In genomic region chr14:54637270-54637669, GRCh38 we compare ENCODE assay signal across 27 cellular contexts.
DNase-seq lines count a peak whose midpoint lies in the region; ATAC-seq, FAIRE-seq and TF ChIP-seq lines count a peak whose summit lies in the region.
"Had no signal": no experiment of that assay in that cellular context is flagged by ENCODE, and none has a peak within 500 bp of the region (broad histone marks: within the 10 kb centered on the region; RNA-seq: fewer than 3 reads in every experiment).

No MANE protein-coding gene starts in this region.

- no peaks in the 10 kb centered on the region for H3K79me2 ChIP-seq in K562 (ENCODE audit: control insufficient read depth, insufficient read depth, low read length)
- H3K79me2 ChIP-seq in neural progenitor cell (ENCODE audit: low read depth) = no peaks in the 10 kb centered on the region

- no peak overlapping the region for H3K4me3 Mint-ChIP-seq in nephron
- H3K4me3 Mint-ChIP-seq in neural progenitor cell = no peak overlapping the region
- H3K4me3 Mint-ChIP-seq: activated CD8-positive, alpha-beta T cell treated with anti-CD3 and anti-CD28 coated beads, Interleukin-2, amount 10 ng/mL, durations not matched to agents 7 days and 5 days; activated naive CD8-positive, alpha-beta T cell treated with anti-CD3 and anti-CD28 coated beads, Interleukin-2, amount 50 U/mL, for 24 hours had no signal

- H3F3A ChIP-seq in neural progenitor cell (ENCODE audit: low read depth) = no peaks in the 10 kb centered on the region

- H3K4me1 ChIP-seq in A549 (peaks cover 16% of the 10 kb centered on the region), K562 (replicated peaks in 1 of 2; ENCODE audit: control insufficient read depth in 2 of 2, insufficient read depth in 2 of 2, low read length in 2 of 2) (no peaks in the 10 kb centered on the region), neural progenitor cell (peaks cover 10% of the 10 kb centered on the region)
- H3K4me1 ChIP-seq: BLaER1, prostate gland, upper lobe of right lung had no signal

- H3K36me3 ChIP-seq in K562 (ENCODE audit: control insufficient read depth, insufficient read depth, low read length) (no peaks in the 10 kb centered on the region; the same call in 2 of the 3 replicates), neural progenitor cell (no peaks in the 10 kb centered on the region)
- H3K36me3 ChIP-seq: esophagus squamous epithelium, neutrophil, prostate gland, upper lobe of right lung had no signal

- TF ChIP-seq EP300 in A549 (IDR thresholded peaks at IDR 0.05) = no peak
- TF ChIP-seq EP300 in Ishikawa (IDR thresholded peaks at IDR 0.05; ENCODE audit: borderline replicate concordance) = no peak
- no peak for TF ChIP-seq EP300 in K562 (IDR thresholded peaks at IDR 0.05; ENCODE audit: low read length)

- no peak overlapping the region for H3K9ac ChIP-seq in K562 (ENCODE audit: insufficient read depth in 1 of 2, low read depth in 2 of 2, low read length in 2 of 2)
- no peak overlapping the region for H3K9ac ChIP-seq in neural progenitor cell
- H3K9ac ChIP-seq: BLaER1 had no signal

- H4K20me1 ChIP-seq in K562 (replicated peaks; ENCODE audit: control insufficient read depth, insufficient read depth, low read length) (no peaks in the 10 kb centered on the region), neural progenitor cell (ENCODE audit: low read depth) (no peaks in the 10 kb centered on the region)

- H3K9me3 ChIP-seq in A549 (no peaks in the 10 kb centered on the region), K562 (replicated peaks; ENCODE audit: control insufficient read depth, insufficient read depth, low read depth, low read length) (no peaks in the 10 kb centered on the region), neural progenitor cell (ENCODE audit: low read depth) (no peaks in the 10 kb centered on the region)
- H3K9me3 ChIP-seq: esophagus squamous epithelium, neutrophil, prostate gland, upper lobe of right lung had no signal

- POLR2A ChIA-PET in A549 (lab: Yijun Ruan, JAX) (interaction anchor here (1.4 kb wide), 1 partner anchor 15 kb away, joined by 3 read pairs; no protein-coding TSS in a partner anchor), K562 (lab: Yijun Ruan, JAX) (interaction anchor here (0.5 kb wide), 1 partner anchor 10 kb away, joined by 3 read pairs; no protein-coding TSS in a partner anchor)

- 86% methylated on average over 6 of the region's 6 CpGs for WGBS in A549 (ENCODE audit: missing lambda C conversion rate)
- 55% methylated on average over 3 of the region's 6 CpGs for WGBS in K562 (ENCODE audit: insufficient coverage, low coverage, missing lambda C conversion rate)

- peak in 1 of 2 experiments; percentile 36; a peak in 3 of 6 replicates for ATAC-seq in A549
- no peak for ATAC-seq in K562
- ATAC-seq: activated CD8-positive, alpha-beta T cell treated with anti-CD3 and anti-CD28 coated beads, Interleukin-2, amount 10 ng/mL, durations not matched to agents 7 days and 5 days; activated naive CD8-positive, alpha-beta T cell treated with anti-CD3 and anti-CD28 coated beads, Interleukin-2, amount 50 U/mL, for 24 hours; upper lobe of right lung had no signal

- H3K9me1 ChIP-seq in K562 (ENCODE audit: control insufficient read depth, insufficient read depth, low read length) = peaks cover 3% of the 10 kb centered on the region

- TF ChIP-seq CTCF in A549 (IDR thresholded peaks at IDR 0.05) (no peak), K562 (IDR thresholded peaks at IDR 0.05 in 2 of 3, conservative IDR thresholded peaks at IDR 0.05 in 1 of 3; ENCODE audit: insufficient read depth in 2 of 3, low read depth in 1 of 3, low read length in 3 of 3) (no peak), nephron (IDR thresholded peaks at IDR 0.05; ENCODE audit: unreplicated experiment in 3 of 3) (no peak), neural progenitor cell (IDR thresholded peaks at IDR 0.05) (no peak)

- CTCF ChIA-PET in A549 (lab: Yijun Ruan, JAX) (interaction anchor here (1.2 to 1.4 kb wide), 4 partner anchors 9 to 73 kb away, joined by 3 to 6 read pairs (median 4); no protein-coding TSS in a partner anchor), K562 (lab: Yijun Ruan, JAX; ENCODE audit: low intra/inter-chr PET ratio) (no interaction called here)

- H3K27me3 Mint-ChIP-seq in nephron (ENCODE audit: low read depth) (no peaks in the 10 kb centered on the region), neural progenitor cell (ENCODE audit: insufficient read depth, low read depth) (no peaks in the 10 kb centered on the region)
- H3K27me3 Mint-ChIP-seq: activated naive CD8-positive, alpha-beta T cell treated with anti-CD3 and anti-CD28 coated beads, Interleukin-2, amount 50 U/mL, for 24 hours had no signal

- H3K27me3 ChIP-seq in K562 (ENCODE audit: control insufficient read depth in 2 of 2, insufficient read depth in 2 of 2, low read length in 2 of 2) (no peaks in the 10 kb centered on the region), neural progenitor cell (no peaks in the 10 kb centered on the region)
- H3K27me3 ChIP-seq: BLaER1, esophagus squamous epithelium, neutrophil, upper lobe of right lung had no signal

- H3K9me3 Mint-ChIP-seq in nephron (peaks cover 3% of the 10 kb centered on the region), neural progenitor cell (no peaks in the 10 kb centered on the region)

- H3K27ac Mint-ChIP-seq in nephron (peak overlapping the region; percentile 36 to 70 (median 52)), neural progenitor cell (no peak overlapping the region)
- H3K27ac Mint-ChIP-seq: activated CD8-positive, alpha-beta T cell treated with anti-CD3 and anti-CD28 coated beads, Interleukin-2, amount 10 ng/mL, durations not matched to agents 7 days and 5 days; activated naive CD8-positive, alpha-beta T cell treated with anti-CD3 and anti-CD28 coated beads, Interleukin-2, amount 50 U/mL, for 24 hours had no signal

- FAIRE-seq in A549 (lab: Jason Lieb, UNC) (no peak), K562 (lab: Jason Lieb, UNC) (no peak), frontal cortex (lab: Jason Lieb, UNC) (no peak)
- FAIRE-seq: GM12892, kidney had no signal

- H3K4me3 ChIP-seq in A549 (no peak overlapping the region), K562 (no peak overlapping the region), neural progenitor cell (no peak overlapping the region)
- H3K4me3 ChIP-seq: BLaER1, esophagus squamous epithelium, lung, prostate gland, upper lobe of right lung had no signal

- peaks cover 3% of the 10 kb centered on the region for H3K36me3 Mint-ChIP-seq in nephron (ENCODE audit: low read depth)
- no peaks in the 10 kb centered on the region for H3K36me3 Mint-ChIP-seq in neural progenitor cell

- BruUV-seq in K562 (replicated peaks; lab: Mats Ljungman, UMichigan) = no TSS peak

- no peak for DNase-seq in A549 (ENCODE audit: low read depth in 1 of 2, low spot score in 1 of 2)
- DNase-seq in K562 (ENCODE audit: extremely low read depth in 1 of 4, low spot score in 3 of 4) = peak in 2 of 4 experiments; percentile 6 to 7
- DNase-seq in neural progenitor cell (ENCODE audit: low spot score) = no peak
- DNase-seq in SHP77 treated with DMSO at 0.1 percent for 48 hours (lab: John Stamatoyannopoulos, UW) = no peak
- no peak for DNase-seq in stimulated activated CD4-positive, alpha-beta T cell treated with anti-CD3 and anti-CD28 coated beads, Interleukin-12 subunit alpha, Interleukin-12 subunit beta, amount 100 ng/mL, for 4 hours
- no peak for DNase-seq in frontal cortex (ENCODE audit: low spot score in 2 of 2)
- DNase-seq: activated CD4-positive, alpha-beta T cell treated with anti-CD3 and anti-CD28 coated beads for 1 hour; activated CD8-positive, alpha-beta T cell treated with anti-CD3 and anti-CD28 coated beads, Interleukin-2, amount 10 ng/mL, durations not matched to agents 7 days and 5 days; activated gamma-delta T cell; activated naive CD8-positive, alpha-beta T cell treated with anti-CD3 and anti-CD28 coated beads, Interleukin-2, amount 50 U/mL, for 24 hours; activated T-cell treated with anti-CD3 and anti-CD28 coated beads for 4 hours; COR-L47; esophagus squamous epithelium; GOT3; kidney; NCI-H1048; NCI-H187 treated with DMSO at 0.1 percent for 48 hours; NCI-H345; SIG-M5; upper lobe of right lung had no signal

- peak overlapping the region; percentile 51; the same call in 2 of the 3 replicates for H3K4me2 ChIP-seq in A549
- H3K4me2 ChIP-seq in K562 (ENCODE audit: insufficient read depth, low read length) = no peak overlapping the region
- H3K4me2 ChIP-seq in neural progenitor cell = no peak overlapping the region
- H3K4me2 ChIP-seq: BLaER1 had no signal

- TF ChIP-seq POLR2A in A549 (IDR thresholded peaks at IDR 0.05; ENCODE audit: low read length) (no peak), K562 (conservative IDR thresholded peaks at IDR 0.05) (no peak)

- intact Hi-C loops in K562 (cut with micrococcal nuclease) = no loop called here

- no peak overlapping the region for H2AFZ ChIP-seq in K562 (ENCODE audit: low read depth, low read length)
- H2AFZ ChIP-seq in neural progenitor cell (replicated peaks) = no peak overlapping the region

- H3K27ac ChIP-seq in A549 (peak overlapping the region in 1 of 2 experiments; percentile 41; a peak in 2 of 6 replicates), K562 (ENCODE audit: extremely low read depth, low read depth, low read length) (no peak overlapping the region), neural progenitor cell (no peak overlapping the region)
- H3K27ac ChIP-seq: BLaER1, esophagus squamous epithelium, neutrophil, prostate gland, upper lobe of right lung had no signal

- in situ Hi-C loops in K562 (cut with MboI) = no loop called here

- TF ChIP-seq RAD21 in A549 (conservative IDR thresholded peaks at IDR 0.05 in 1 of 2, IDR thresholded peaks at IDR 0.05 in 1 of 2) (no peak), Ishikawa (IDR thresholded peaks at IDR 0.05; ENCODE audit: low read depth) (no peak), K562 (CRISPR knock-in tag; conservative IDR thresholded peaks at IDR 0.05 in 1 of 2, IDR thresholded peaks at IDR 0.05 in 1 of 2) (no peak)

- H3K4me1 Mint-ChIP-seq in nephron (peaks cover 73% of the 10 kb centered on the region), neural progenitor cell (peaks cover 41% of the 10 kb centered on the region)

TF ChIP-seq in A549, 52 proteins besides CTCF, POLR2A, EP300 and RAD21 (continues in another document):
- TF ChIP-seq ZC3H11A (IDR thresholded peaks at IDR 0.05) (no peak), GATA3 (IDR thresholded peaks at IDR 0.05; ENCODE audit: borderline replicate concordance) (no peak), HOXB13 (CRISPR knock-in tag; IDR thresholded peaks at IDR 0.05; ENCODE audit: low read depth) (no peak), ZNF302 (CRISPR knock-in tag; IDR thresholded peaks at IDR 0.05) (no peak)

TF ChIP-seq in Ishikawa, 13 proteins besides CTCF, POLR2A, EP300 and RAD21 (continues in another document):
- peak; percentile 20; the same call in 1 of the 2 replicates for TF ChIP-seq NFIC (IDR thresholded peaks at IDR 0.05)
- no peak for TF ChIP-seq CEBPB (IDR thresholded peaks at IDR 0.05)

TF ChIP-seq in K562, 482 proteins besides CTCF, POLR2A, EP300 and RAD21:
- TF ChIP-seq TCF7L2 (IDR thresholded peaks at IDR 0.05; ENCODE audit: low read depth, low read length) (no peak), NFIC (IDR thresholded peaks at IDR 0.05) (peak; percentile 75)
